In genomic region chr14:93970967-93971634, GRCh38 we compare ENCODE assay signal across 10 cellular contexts. TPM values are rescaled to one million over a fixed set of nuclear protein-coding genes. Genes with fewer than 3 reads are reported as not detected.
DNase-seq lines count a peak whose midpoint lies in the region; ATAC-seq, FAIRE-seq and TF ChIP-seq lines count a peak whose summit lies in the region.
"Had no signal": no experiment of that assay in that cellular context is flagged by ENCODE, and none has a peak within 500 bp of the region (broad histone marks: within the 10 kb centered on the region; RNA-seq: fewer than 3 reads in every experiment).

No MANE protein-coding gene starts in this region.

- intact Hi-C loops in natural killer cell (cut with micrococcal nuclease), result loop anchor here (1.0 to 2.0 kb wide), 3 partner anchors 16 to 32 kb away; no protein-coding TSS in a partner anchor

- no peaks in the 10 kb centered on the region for H3K9me3 Mint-ChIP-seq in natural killer cell
- H3K9me3 Mint-ChIP-seq: neural crest cell had no signal

- peak; percentile 75 to 81 (median 79) for ATAC-seq in natural killer cell

- DNase-seq in GM18507 (ENCODE audit: extremely low spot score, insufficient read length, low read depth), result no peak
- DNase-seq in H4 (ENCODE audit: low spot score), result peak; percentile 22
- DNase-seq in NCI-H2171 treated with DMSO at 0.1 percent for 48 hours (lab: John Stamatoyannopoulos, UW), result peak; percentile 100
- DNase-seq in activated naive CD4-positive, alpha-beta T cell treated with Interleukin-2 at 50 U/mL for 16 hours, result peak; percentile 72
- DNase-seq in natural killer cell, result peak; percentile 51
- no peak for DNase-seq in T-helper 9 cell
- no peak for DNase-seq in AG08396 (ENCODE audit: low spot score)
- no peak for DNase-seq in GF-D8 (lab: John Stamatoyannopoulos, UW)

- FAIRE-seq in GM18507 (lab: Jason Lieb, UNC), result peak; percentile 92

- H3K4me1 Mint-ChIP-seq in natural killer cell, result peaks cover 20 to 30% of the 10 kb centered on the region in 2 donors

- peaks cover 10 to 12% of the 10 kb centered on the region in 2 donors for H3K27me3 Mint-ChIP-seq in natural killer cell (ENCODE audit: low read depth in 2 of 2)

- no peaks in the 10 kb centered on the region for H3K36me3 Mint-ChIP-seq in natural killer cell

- peak overlapping the region; percentile 92 for H3K4me3 Mint-ChIP-seq in natural killer cell
- H3K4me3 Mint-ChIP-seq: neural crest cell had no signal

- TF ChIP-seq CTCF in natural killer cell (IDR thresholded peaks at IDR 0.05), result peak; percentile 8

- H3K27ac Mint-ChIP-seq in natural killer cell, result peak overlapping the region; percentile 76 to 92

RNA-seq across cellular contexts. Expression of gene ASB2, which starts 5.3 kb away (rescaled TPM):
- not detected in 2 replicates for total RNA-seq in H4 (2014; rRNA removed; shearing (Covaris generic))
- total RNA-seq in natural killer cell, result 1 to 10 TPM; 3.7 to 7.2 (median 4.8) TPM

RNA-seq across cellular contexts. Expression of gene CCDC197, which starts 26.0 kb away (rescaled TPM):
- total RNA-seq in H4 (2014; rRNA removed; shearing (Covaris generic)), result not detected in 2 replicates
- total RNA-seq in natural killer cell, result not detected
- total RNA-seq: neural crest cell, SK-MEL-5 had no signal

RNA-seq across cellular contexts. Expression of gene FAM181A, which starts 44.0 kb away (rescaled TPM):
- total RNA-seq in H4 (2014; rRNA removed; shearing (Covaris generic)), result not detected in 2 replicates
- not detected for total RNA-seq in natural killer cell
- total RNA-seq: SK-MEL-5 had no signal

RNA-seq across cellular contexts. Expression of gene OTUB2, which starts 55.0 kb away (rescaled TPM):
- 1.7 and 2.5 TPM in 2 replicates for total RNA-seq in H4 (2014; rRNA removed; shearing (Covaris generic))
- total RNA-seq in natural killer cell, result under 1 TPM in 2 of 3 donors, not detected in 1; 0.09 to 0.13 TPM

Comparison
In these comparisons a context has a peak if more than half of its experiments do, and no peak if none do; other contexts are left out.
1. DNase-seq: peak in H4 (single experiment), NCI-H2171 treated with DMSO at 0.1 percent for 48 hours (single experiment), activated naive CD4-positive, alpha-beta T cell treated with Interleukin-2 at 50 U/mL for 16 hours (single experiment) and natural killer cell (single experiment); none in GM18507 (single experiment), T-helper 9 cell (single experiment), AG08396 (single experiment) and GF-D8 (single experiment).